In the genomic region with DNA sequence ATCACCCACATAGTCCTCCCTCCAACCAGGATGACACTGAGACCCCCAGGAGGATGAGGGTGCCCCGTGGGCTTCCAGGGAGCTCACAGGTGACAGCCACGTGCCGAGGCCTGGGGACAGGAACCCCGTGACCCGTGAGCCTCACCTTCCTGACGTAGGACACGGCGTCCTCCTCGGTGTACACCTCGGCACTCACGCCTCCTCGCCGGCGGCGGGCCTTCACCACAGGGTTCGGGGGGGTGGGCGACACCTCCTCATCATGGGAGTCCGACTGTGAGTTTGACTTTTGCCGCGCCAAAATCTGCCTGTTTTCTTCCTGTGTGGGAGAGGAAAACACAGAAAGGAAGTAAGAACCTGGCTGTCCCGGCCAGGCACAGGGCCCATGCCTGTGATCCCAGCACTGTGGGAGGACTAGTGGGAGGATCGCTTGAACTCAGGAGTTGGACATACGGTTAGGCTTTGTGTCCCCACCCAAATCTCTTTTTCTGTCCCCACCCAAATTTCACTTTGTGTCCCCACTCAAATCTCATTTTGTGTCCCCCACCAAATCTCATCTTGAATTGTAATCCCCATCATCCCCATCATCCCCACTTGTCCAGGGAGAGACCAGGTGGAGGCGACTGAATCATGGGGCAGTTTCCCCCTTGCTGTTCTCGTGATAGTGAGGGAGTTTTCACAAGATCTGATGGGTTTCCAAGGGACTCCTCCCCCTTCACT, we compare ENCODE assay signal across 23 cellular contexts. TPM values are rescaled to one million over a fixed set of nuclear protein-coding genes. Genes with fewer than 3 reads are reported as not detected.
DNase-seq lines count a peak whose midpoint lies in the region; ATAC-seq, FAIRE-seq and TF ChIP-seq lines count a peak whose summit lies in the region.
"Had no signal": no experiment of that assay in that cellular context is flagged by ENCODE, and none has a peak within 500 bp of the region (broad histone marks: within the 10 kb centered on the region; RNA-seq: fewer than 3 reads in every experiment).

No MANE protein-coding gene starts in this region.

- H3K27ac Mint-ChIP-seq in endodermal cell (no peak overlapping the region), natural killer cell (no peak overlapping the region)
- H3K27ac Mint-ChIP-seq: CD4-positive, alpha-beta T cell; GM23338 had no signal

- BruUV-seq in K562 (replicated peaks; lab: Mats Ljungman, UMichigan) = no TSS peak

- H3K27me3 ChIP-seq in K562 (ENCODE audit: control insufficient read depth in 2 of 2, insufficient read depth in 2 of 2, low read length in 2 of 2) (no peaks in the 10 kb centered on the region), endodermal cell (ENCODE audit: control insufficient read depth, insufficient read depth, low read length, poor library complexity, severe bottlenecking) (no peaks in the 10 kb centered on the region), upper lobe of right lung (no peaks in the 10 kb centered on the region), heart right ventricle (no peaks in the 10 kb centered on the region), WERI-Rb-1 (ENCODE audit: insufficient read depth, low read depth, severe bottlenecking) (no peaks in the 10 kb centered on the region)
- H3K27me3 ChIP-seq: BLaER1, Peyer's patch, SJCRH30 had no signal

- intact Hi-C loops in K562 (cut with micrococcal nuclease) = no loop called here
- intact Hi-C loops in mucosa of descending colon (cut with DNase I, micrococcal nuclease) = no loop called here
- intact Hi-C loops in upper lobe of right lung (cut with DNase I) = no loop called here
- intact Hi-C loops in heart right ventricle (cut with DNase I) = no loop called here
- intact Hi-C loops in natural killer cell (cut with micrococcal nuclease) = no loop called here

- peaks cover 16% of the 10 kb centered on the region for H3K9me3 Mint-ChIP-seq in endodermal cell
- peaks cover 3% of the 10 kb centered on the region in 2 donors for H3K9me3 Mint-ChIP-seq in natural killer cell
- H3K9me3 Mint-ChIP-seq: CD4-positive, alpha-beta T cell had no signal

- no peak overlapping the region for H3K9ac ChIP-seq in K562 (ENCODE audit: insufficient read depth in 1 of 2, low read depth in 2 of 2, low read length in 2 of 2)
- H3K9ac ChIP-seq in endodermal cell (ENCODE audit: extremely low read depth, low read length, poor library complexity, severe bottlenecking) = no peak overlapping the region
- H3K9ac ChIP-seq: BLaER1 had no signal

- in situ Hi-C loops in K562 (cut with MboI) = no loop called here

- no peaks in the 10 kb centered on the region for H3K9me1 ChIP-seq in K562 (ENCODE audit: control insufficient read depth, insufficient read depth, low read length)

- peak; percentile 67 for FAIRE-seq in K562 (lab: Jason Lieb, UNC)
- FAIRE-seq: GM12878, HepG2 had no signal

- POLR2A ChIA-PET in K562 (lab: Yijun Ruan, JAX) = no interaction called here

- no peak overlapping the region for H3K27ac ChIP-seq in K562 (ENCODE audit: extremely low read depth, low read depth, low read length)
- no peak overlapping the region for H3K27ac ChIP-seq in endodermal cell (ENCODE audit: low read depth, low read length)
- no peak overlapping the region for H3K27ac ChIP-seq in upper lobe of right lung
- H3K27ac ChIP-seq in heart right ventricle = no peak overlapping the region
- H3K27ac ChIP-seq in WERI-Rb-1 = no peak overlapping the region
- H3K27ac ChIP-seq: BLaER1, HL-60, Peyer's patch, SJCRH30 had no signal

- no peak for TF ChIP-seq POLR2A in K562 (conservative IDR thresholded peaks at IDR 0.05)

- H3K4me3 Mint-ChIP-seq in endodermal cell (no peak overlapping the region), natural killer cell (no peak overlapping the region)
- H3K4me3 Mint-ChIP-seq: CD4-positive, alpha-beta T cell; GM23338 had no signal

- H3K9me3 ChIP-seq in K562 (replicated peaks; ENCODE audit: control insufficient read depth, insufficient read depth, low read depth, low read length) = peaks cover 22% of the 10 kb centered on the region
- peaks cover 11% of the 10 kb centered on the region for H3K9me3 ChIP-seq in endodermal cell (ENCODE audit: control insufficient read depth, low read length)
- peaks cover 3% of the 10 kb centered on the region for H3K9me3 ChIP-seq in mucosa of descending colon
- H3K9me3 ChIP-seq in upper lobe of right lung = no peaks in the 10 kb centered on the region
- H3K9me3 ChIP-seq in heart right ventricle = peaks cover 0 to 16% (median 3%) of the 10 kb centered on the region in 11 donors
- peaks cover 7% of the 10 kb centered on the region for H3K9me3 ChIP-seq in WERI-Rb-1 (ENCODE audit: severe bottlenecking)

- no peaks in the 10 kb centered on the region for H3K4me1 ChIP-seq in K562 (replicated peaks in 1 of 2; ENCODE audit: control insufficient read depth in 2 of 2, insufficient read depth in 2 of 2, low read length in 2 of 2)
- H3K4me1 ChIP-seq in endodermal cell (ENCODE audit: control insufficient read depth, insufficient read depth, low read length) = no peaks in the 10 kb centered on the region
- no peaks in the 10 kb centered on the region for H3K4me1 ChIP-seq in mucosa of descending colon (ENCODE audit: low read depth)
- no peaks in the 10 kb centered on the region for H3K4me1 ChIP-seq in upper lobe of right lung
- no peaks in the 10 kb centered on the region for H3K4me1 ChIP-seq in heart right ventricle
- H3K4me1 ChIP-seq: Peyer's patch, SJCRH30 had no signal

- TF ChIP-seq EP300 in K562 (IDR thresholded peaks at IDR 0.05; ENCODE audit: low read length) = no peak

- no peak for TF ChIP-seq CTCF in K562 (IDR thresholded peaks at IDR 0.05 in 2 of 3, conservative IDR thresholded peaks at IDR 0.05 in 1 of 3; ENCODE audit: insufficient read depth in 2 of 3, low read depth in 1 of 3, low read length in 3 of 3)
- TF ChIP-seq CTCF in endodermal cell (conservative IDR thresholded peaks at IDR 0.05) = no peak
- TF ChIP-seq CTCF in mucosa of descending colon (IDR thresholded peaks at IDR 0.05) = no peak
- no peak for TF ChIP-seq CTCF in upper lobe of right lung (IDR thresholded peaks at IDR 0.05)
- no peak for TF ChIP-seq CTCF in heart right ventricle (IDR thresholded peaks at IDR 0.05)
- TF ChIP-seq CTCF in natural killer cell (IDR thresholded peaks at IDR 0.05) = no peak
- no peak for TF ChIP-seq CTCF in WERI-Rb-1 (IDR thresholded peaks at IDR 0.05; ENCODE audit: low read depth, low read length)

- ATAC-seq in K562 = no peak
- no peak for ATAC-seq in mucosa of descending colon
- no peak for ATAC-seq in upper lobe of right lung
- ATAC-seq in heart right ventricle = no peak
- ATAC-seq in natural killer cell = no peak
- ATAC-seq: GM12878, GM23338, HepG2 had no signal

- H3K4me3 ChIP-seq in K562 (no peak overlapping the region), endodermal cell (ENCODE audit: low read length) (no peak overlapping the region), mucosa of descending colon (no peak overlapping the region), upper lobe of right lung (no peak overlapping the region), heart right ventricle (no peak overlapping the region), WERI-Rb-1 (ENCODE audit: low read depth, low read length) (no peak overlapping the region)
- H3K4me3 ChIP-seq: BLaER1, GM12878, GM23338, Peyer's patch, SJCRH30 had no signal

- no peak for TF ChIP-seq RAD21 in K562 (CRISPR knock-in tag; conservative IDR thresholded peaks at IDR 0.05 in 1 of 2, IDR thresholded peaks at IDR 0.05 in 1 of 2)

- H3K27me3 Mint-ChIP-seq in endodermal cell (ENCODE audit: insufficient read depth) = no peaks in the 10 kb centered on the region
- no peaks in the 10 kb centered on the region for H3K27me3 Mint-ChIP-seq in natural killer cell (ENCODE audit: low read depth in 2 of 2)
- H3K27me3 Mint-ChIP-seq: CD4-positive, alpha-beta T cell had no signal

- H3K36me3 ChIP-seq in K562 (ENCODE audit: control insufficient read depth, insufficient read depth, low read length) (peaks cover 33% of the 10 kb centered on the region; the same call in 2 of the 3 replicates), endodermal cell (ENCODE audit: control insufficient read depth, insufficient read depth, low read length) (peaks cover 19% of the 10 kb centered on the region), mucosa of descending colon (ENCODE audit: low read depth) (no peaks in the 10 kb centered on the region), upper lobe of right lung (no peaks in the 10 kb centered on the region), heart right ventricle (peaks cover 0 to 24% (median 0%) of the 10 kb centered on the region in 9 donors), WERI-Rb-1 (peaks cover 15% of the 10 kb centered on the region)
- H3K36me3 ChIP-seq: SJCRH30 had no signal

- WGBS in K562 (ENCODE audit: insufficient coverage, low coverage, missing lambda C conversion rate) = 97% methylated on average over 21 of the region's 25 CpGs
- WGBS in endodermal cell (ENCODE audit: insufficient coverage in 1 of 2, insufficient read length in 1 of 2), 2 experiments = 93 to 95% methylated on average over 20 to 25 of the region's 25 CpGs
- 94 to 97% methylated on average over 25 of the region's 25 CpGs for WGBS in heart right ventricle, 2 donors

- H2AFZ ChIP-seq in K562 (ENCODE audit: low read depth, low read length) = no peak overlapping the region
- H2AFZ ChIP-seq: GM23338 had no signal

- no peaks in the 10 kb centered on the region for H3K79me2 ChIP-seq in K562 (ENCODE audit: control insufficient read depth, insufficient read depth, low read length)

- DNase-seq in K562 (ENCODE audit: extremely low read depth in 1 of 4, low spot score in 3 of 4) = no peak
- DNase-seq in endodermal cell = peak; percentile 23
- DNase-seq in mucosa of descending colon = peak in 2 of 3 donors; percentile 7 to 31
- peak; percentile 60 for DNase-seq in upper lobe of right lung
- no peak for DNase-seq in heart right ventricle
- DNase-seq in natural killer cell = no peak
- no peak for DNase-seq in WERI-Rb-1
- DNase-seq: COR-L47, DND-41, HCEC 1CT, KG1, NCI-H1105, NCI-H2081, NCI-H2171 treated with DMSO at 0.1 percent for 48 hours, NCI-H524 treated with DMSO at 0.1 percent for 48 hours, SJCRH30 had no signal

- H3K36me3 Mint-ChIP-seq in endodermal cell (ENCODE audit: low read depth) (peaks cover 76% of the 10 kb centered on the region), natural killer cell (no peaks in the 10 kb centered on the region)

- H3K4me1 Mint-ChIP-seq in endodermal cell (no peaks in the 10 kb centered on the region), natural killer cell (no peaks in the 10 kb centered on the region)
- H3K4me1 Mint-ChIP-seq: GM23338 had no signal

- H4K20me1 ChIP-seq in K562 (replicated peaks; ENCODE audit: control insufficient read depth, insufficient read depth, low read length) = no peaks in the 10 kb centered on the region
- H4K20me1 ChIP-seq: BLaER1 had no signal

- CTCF ChIA-PET in K562 (lab: Yijun Ruan, JAX; ENCODE audit: low intra/inter-chr PET ratio) = no interaction called here

- H3K4me2 ChIP-seq in K562 (ENCODE audit: insufficient read depth, low read length) = no peak overlapping the region
- H3K4me2 ChIP-seq: BLaER1, GM23338 had no signal

RNA-seq across cellular contexts. Expression of gene DNAAF5, which starts 45.9 kb away (rescaled TPM):
- total RNA-seq in K562 (2011; cell fraction: chromatin; rRNA removed; ENCODE audit: low replicate concordance) = 43.7 and 77.7 TPM in 2 replicates
- total RNA-seq in K562 (2011; cell fraction: nucleolus; rRNA removed) = 48.7 and 57.2 TPM in 2 replicates
- total RNA-seq in K562 (2011; cell fraction: nucleoplasm; rRNA removed) = 27.9 and 34.8 TPM in 2 replicates
- total RNA-seq in K562 (2014; rRNA removed) = 35.3 and 61.8 TPM in 2 replicates
- total RNA-seq in K562 (2014; rRNA removed; fragmentation: Illumina TruSeq; extraction: Trizol) = 14.2 and 16.4 TPM in 2 replicates
- 19.1 and 20.8 TPM in 2 replicates for total RNA-seq in K562 (2015; rRNA removed; fragmentation: Illumina TruSeq; extraction: Trizol)
- total RNA-seq in K562 (2021) = 69.7 and 69.9 TPM in 2 replicates
- polyA plus RNA-seq in K562 (2011; rRNA removed) = 12.3 and 33.1 TPM in 2 replicates
- 24.9 and 63.1 TPM in 2 replicates for polyA plus RNA-seq in K562 (2011; cell fraction: cytosol; rRNA removed)
- 29.7 and 48.2 TPM in 2 replicates for polyA plus RNA-seq in K562 (2011; cell fraction: nucleus; rRNA removed)
- 35.7 and 58.0 TPM in 2 replicates for polyA plus RNA-seq in K562 (2012)
- 20.3 and 41.8 TPM in 2 replicates for polyA plus RNA-seq in K562 (2014; fragmentation: Illumina TruSeq; extraction: Trizol)
- 1 to 10 TPM; 3.1 to 5.1 TPM for polyA plus RNA-seq in K562 (2014; fragmentation: Nextera tagmentation; extraction: Ambion mirVana)
- polyA plus RNA-seq in K562 (2014; rRNA removed) = 31.9 and 34.0 TPM in 2 replicates
- 16.2 and 19.7 TPM in 2 replicates for polyA minus RNA-seq in K562 (2011; rRNA and poly(A)+ RNA removed)
- polyA minus RNA-seq in K562 (2011; cell fraction: cytosol; rRNA and poly(A)+ RNA removed) = 41.6 and 44.6 TPM in 2 replicates
- polyA minus RNA-seq in K562 (2011; cell fraction: nucleus; rRNA and poly(A)+ RNA removed) = 20.3 and 25.7 TPM in 2 replicates
- total RNA-seq in endodermal cell = 10 to 100 TPM; 54.2 to 54.3 TPM
- polyA plus RNA-seq in endodermal cell (2013, experiment 1 of 2) = 28.7 TPM
- 27.9 TPM for polyA plus RNA-seq in endodermal cell (2013, experiment 2 of 2)
- total RNA-seq in mucosa of descending colon = 10 to 100 TPM; 29.4 to 43.0 (median 30.9) TPM
- 15.8 TPM for total RNA-seq in upper lobe of right lung
- total RNA-seq in heart right ventricle = 10 to 100 TPM; 18.0 to 30.0 (median 25.3) TPM
- 10 to 100 TPM; 10.4 to 12.8 TPM for polyA plus RNA-seq in heart right ventricle
- total RNA-seq in natural killer cell = 10 to 100 TPM in 2 of 3 donors, 1 to 10 TPM in 1; 6.7 to 10.3 (median 10.3) TPM

RNA-seq across cellular contexts. Expression of gene PRKAR1B, which starts 46.5 kb away (rescaled TPM):
- total RNA-seq in K562 (2011; cell fraction: chromatin; rRNA removed; ENCODE audit: low replicate concordance) = 17.8 and 33.7 TPM in 2 replicates
- 20.3 and 21.8 TPM in 2 replicates for total RNA-seq in K562 (2011; cell fraction: nucleolus; rRNA removed)
- 13.3 and 14.8 TPM in 2 replicates for total RNA-seq in K562 (2011; cell fraction: nucleoplasm; rRNA removed)
- total RNA-seq in K562 (2014; rRNA removed) = 28.8 and 37.6 TPM in 2 replicates
- 7.7 and 10.5 TPM in 2 replicates for total RNA-seq in K562 (2014; rRNA removed; fragmentation: Illumina TruSeq; extraction: Trizol)
- 11.8 and 12.7 TPM in 2 replicates for total RNA-seq in K562 (2015; rRNA removed; fragmentation: Illumina TruSeq; extraction: Trizol)
- total RNA-seq in K562 (2021) = 30.5 and 32.0 TPM in 2 replicates
- 8.2 and 15.3 TPM in 2 replicates for polyA plus RNA-seq in K562 (2011; rRNA removed)
- 7.5 and 20.4 TPM in 2 replicates for polyA plus RNA-seq in K562 (2011; cell fraction: cytosol; rRNA removed)
- polyA plus RNA-seq in K562 (2011; cell fraction: nucleus; rRNA removed) = 8.1 and 20.7 TPM in 2 replicates
- 13.9 and 25.5 TPM in 2 replicates for polyA plus RNA-seq in K562 (2012)
- polyA plus RNA-seq in K562 (2014; fragmentation: Illumina TruSeq; extraction: Trizol) = 9.2 and 20.4 TPM in 2 replicates
- 1 to 10 TPM in 1 of 2 experiments, under 1 TPM in 1; 0.99 to 1.2 TPM for polyA plus RNA-seq in K562 (2014; fragmentation: Nextera tagmentation; extraction: Ambion mirVana)
- polyA plus RNA-seq in K562 (2014; rRNA removed) = 18.4 and 19.4 TPM in 2 replicates
- 21.0 and 32.5 TPM in 2 replicates for polyA minus RNA-seq in K562 (2011; rRNA and poly(A)+ RNA removed)
- polyA minus RNA-seq in K562 (2011; cell fraction: cytosol; rRNA and poly(A)+ RNA removed) = 11.3 and 17.8 TPM in 2 replicates
- polyA minus RNA-seq in K562 (2011; cell fraction: nucleus; rRNA and poly(A)+ RNA removed) = 8.5 and 9.8 TPM in 2 replicates
- 10 to 100 TPM; 33.5 to 43.2 TPM for total RNA-seq in endodermal cell
- polyA plus RNA-seq in endodermal cell (2013, experiment 1 of 2) = 12.8 TPM
- 12.0 TPM for polyA plus RNA-seq in endodermal cell (2013, experiment 2 of 2)
- total RNA-seq in mucosa of descending colon = 10 to 100 TPM; 10.1 to 24.5 (median 24.4) TPM
- total RNA-seq in upper lobe of right lung = 25.7 TPM
- 10 to 100 TPM; 14.5 to 24.5 (median 21.2) TPM for total RNA-seq in heart right ventricle
- 10 to 100 TPM in 1 of 2 donors, 1 to 10 TPM in 1; 5.0 to 15.7 TPM for polyA plus RNA-seq in heart right ventricle
- total RNA-seq in natural killer cell = 1 to 10 TPM; 2.4 to 3.8 (median 3.0) TPM

Comparison
In these comparisons a context has a peak if more than half of its experiments do, and no peak if none do; other contexts are left out.
1. DNase-seq: peak in endodermal cell (single experiment), mucosa of descending colon (2 of 3) and upper lobe of right lung (single experiment); none in K562 (0 of 4), heart right ventricle (0 of 2), natural killer cell (single experiment) and WERI-Rb-1 (single experiment).